In the genomic region with DNA sequence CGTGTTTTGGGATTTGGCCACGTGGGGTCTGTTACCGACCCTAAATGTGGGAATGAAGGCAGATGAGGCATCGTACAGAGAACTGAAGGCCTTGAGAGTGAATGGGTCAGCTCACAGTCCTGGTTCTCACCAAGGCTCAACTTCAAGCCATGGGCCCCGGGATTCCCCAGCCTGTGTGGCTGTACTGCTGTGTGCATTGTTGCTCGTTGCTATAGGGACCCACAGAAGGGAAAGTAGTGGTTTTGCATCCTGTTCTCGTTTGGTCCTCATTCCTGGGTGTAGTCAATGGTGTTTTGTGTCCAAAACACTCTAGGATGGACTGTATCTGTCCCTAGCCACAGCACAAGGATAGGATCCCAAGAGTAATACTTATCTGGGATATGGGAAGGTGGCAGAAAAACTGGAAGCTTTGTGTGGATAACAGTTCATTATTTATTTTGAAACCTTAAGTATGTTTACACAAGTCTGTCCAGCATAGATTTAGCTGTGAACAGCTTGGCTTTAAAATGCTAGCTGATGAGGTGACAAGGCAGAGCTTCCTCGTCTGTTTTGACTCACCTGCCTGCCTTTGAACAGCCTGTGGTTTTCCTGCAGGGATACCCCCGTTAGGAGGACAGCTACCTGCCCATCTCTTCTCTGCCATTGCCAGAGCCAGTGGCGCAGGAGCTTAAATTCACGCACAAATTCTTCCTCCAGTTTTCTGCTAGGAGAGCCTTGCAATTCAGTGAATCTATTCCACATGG, we compare ENCODE assay signal across 8 cellular contexts.
A peak's percentile ranks its signal among the peaks of the same experiment; 100 is the strongest.
DNase-seq lines count a peak whose midpoint lies in the region; ATAC-seq and TF ChIP-seq lines count a peak whose summit lies in the region.

No MANE protein-coding gene starts in this region.

- H3K27ac Mint-ChIP-seq in CD4-positive, alpha-beta T cell = peak overlapping the region; percentile 74
- peak overlapping the region; percentile 49 for H3K27ac Mint-ChIP-seq in stimulated activated effector memory CD8-positive, alpha-beta T cell treated with anti-CD3 and anti-CD28 coated beads, Interleukin-12 subunit alpha, Interleukin-12 subunit beta, amount 100 ng/mL, for 72 hours

- peak; percentile 85 for ATAC-seq in CD4-positive, alpha-beta T cell (ENCODE audit: poor library complexity)
- peak; percentile 95 for ATAC-seq in HG03139 (IDR thresholded peaks at IDR 0.05; ENCODE audit: unreplicated experiment)
- peak; percentile 82 for ATAC-seq in stimulated activated effector memory CD8-positive, alpha-beta T cell treated with anti-CD3 and anti-CD28 coated beads, Interleukin-12 subunit alpha, Interleukin-12 subunit beta, amount 100 ng/mL, for 72 hours
- no peak for ATAC-seq in omental fat pad (ENCODE audit: low FRiP score)

- no peaks in the 10 kb centered on the region for H3K27me3 Mint-ChIP-seq in CD4-positive, alpha-beta T cell

- POLR2A ChIA-PET in CD4-positive, alpha-beta T cell (lab: Charles Lee) = no interaction called here

- intact Hi-C loops in CD4-positive, alpha-beta T cell (cut with DNase I, micrococcal nuclease) = no loop called here

- TF ChIP-seq CTCF in CD4-positive, alpha-beta T cell (IDR thresholded peaks at IDR 0.05) = no peak
- TF ChIP-seq CTCF in omental fat pad (IDR thresholded peaks at IDR 0.05) = no peak

- H3K4me3 Mint-ChIP-seq in CD4-positive, alpha-beta T cell = no peak overlapping the region
- H3K4me3 Mint-ChIP-seq in stimulated activated effector memory CD8-positive, alpha-beta T cell treated with anti-CD3 and anti-CD28 coated beads, Interleukin-12 subunit alpha, Interleukin-12 subunit beta, amount 100 ng/mL, for 72 hours = no peak overlapping the region

- peaks cover 21% of the 10 kb centered on the region for H3K4me1 Mint-ChIP-seq in CD4-positive, alpha-beta T cell (ENCODE audit: low read depth)
- peaks cover 26% of the 10 kb centered on the region for H3K4me1 Mint-ChIP-seq in stimulated activated effector memory CD8-positive, alpha-beta T cell treated with anti-CD3 and anti-CD28 coated beads, Interleukin-12 subunit alpha, Interleukin-12 subunit beta, amount 100 ng/mL, for 72 hours

- no peaks in the 10 kb centered on the region for H3K36me3 Mint-ChIP-seq in CD4-positive, alpha-beta T cell (ENCODE audit: low read depth)
- no peaks in the 10 kb centered on the region for H3K36me3 Mint-ChIP-seq in stimulated activated effector memory CD8-positive, alpha-beta T cell treated with anti-CD3 and anti-CD28 coated beads, Interleukin-12 subunit alpha, Interleukin-12 subunit beta, amount 100 ng/mL, for 72 hours

- peak in 1 of 10 experiments; percentile 23 for DNase-seq in CD4-positive, alpha-beta T cell
- peak; percentile 80 for DNase-seq in GM19240 (ENCODE audit: insufficient read length, low spot score)
- DNase-seq in amniotic epithelial cell (ENCODE audit: low read depth) = peak; percentile 38
- DNase-seq in stimulated activated effector memory CD8-positive, alpha-beta T cell treated with anti-CD3 and anti-CD28 coated beads, Interleukin-12 subunit alpha, Interleukin-12 subunit beta, amount 100 ng/mL, for 72 hours (ENCODE audit: low spot score in 2 of 2) = peak in 1 of 2 donors; percentile 52
- DNase-seq in NCI-H2171 (lab: John Stamatoyannopoulos, UW) = no peak
- DNase-seq in OCI-M1 (lab: John Stamatoyannopoulos, UW) = no peak
- no peak for DNase-seq in omental fat pad (ENCODE audit: low spot score)

- no peaks in the 10 kb centered on the region for H3K9me3 ChIP-seq in CD4-positive, alpha-beta T cell (ENCODE audit: control insufficient read depth, low read length)

- CTCF ChIA-PET in CD4-positive, alpha-beta T cell (lab: Charles Lee) = no interaction called here

- H3K27ac ChIP-seq in CD4-positive, alpha-beta T cell (ENCODE audit: low read depth, low read length) = no peak overlapping the region

- H3K27me3 ChIP-seq in CD4-positive, alpha-beta T cell (ENCODE audit: control insufficient read depth, insufficient read depth, low read length) = no peaks in the 10 kb centered on the region

- no peaks in the 10 kb centered on the region for H3K9me3 Mint-ChIP-seq in CD4-positive, alpha-beta T cell
- no peaks in the 10 kb centered on the region for H3K9me3 Mint-ChIP-seq in stimulated activated effector memory CD8-positive, alpha-beta T cell treated with anti-CD3 and anti-CD28 coated beads, Interleukin-12 subunit alpha, Interleukin-12 subunit beta, amount 100 ng/mL, for 72 hours

Comparison
In these comparisons a context has a peak if more than half of its experiments do, and no peak if none do; other contexts are left out.
1. DNase-seq: peak in GM19240 (single experiment) and amniotic epithelial cell (single experiment); none in NCI-H2171 (single experiment), OCI-M1 (single experiment) and omental fat pad (single experiment).